In the genomic region with DNA sequence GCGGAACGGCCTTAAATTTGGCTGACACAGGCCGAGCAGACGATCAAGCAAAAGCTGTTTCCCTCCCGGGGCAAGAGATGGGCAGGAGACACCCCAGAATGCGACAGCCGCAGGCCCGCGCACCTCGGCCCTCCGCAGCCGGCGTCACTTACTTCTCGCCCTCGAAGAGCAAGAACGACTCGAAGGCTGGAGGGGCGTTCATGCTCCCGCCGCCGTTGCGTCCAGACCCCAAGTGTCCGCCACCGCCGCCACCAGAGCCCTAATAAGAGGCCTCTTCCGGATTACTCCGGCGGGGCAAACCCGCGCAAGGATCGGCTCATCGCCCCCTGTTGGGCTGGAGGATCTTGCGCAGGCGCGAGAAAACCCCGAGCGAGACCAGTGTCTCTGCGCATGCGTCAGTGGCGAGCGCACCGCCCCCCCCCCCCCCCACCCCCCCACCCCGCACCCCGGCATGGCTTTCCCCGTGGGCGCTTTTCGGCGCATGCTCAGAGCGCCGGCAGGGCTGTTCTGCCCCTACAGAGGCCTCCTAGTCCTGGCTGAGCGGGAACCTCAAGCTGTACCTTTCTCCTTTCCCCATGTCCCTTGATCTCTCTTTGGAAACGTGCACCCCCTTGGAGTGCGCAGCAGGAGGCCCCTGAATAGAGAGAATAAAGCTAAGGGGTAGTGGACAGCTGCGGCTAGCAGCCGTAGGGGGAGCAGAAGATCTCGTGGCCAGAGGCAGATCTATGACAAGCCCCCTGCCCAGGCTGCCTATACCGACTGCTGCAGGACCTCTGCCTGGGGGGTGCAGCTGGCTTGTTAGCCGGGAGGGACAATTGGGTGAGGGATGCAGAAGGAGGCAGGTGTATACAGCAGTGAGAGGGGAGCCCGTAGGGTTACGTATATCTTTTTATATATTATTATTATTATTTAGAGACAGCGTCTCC, we compare ENCODE assay signal across 8 cellular contexts. TPM values are rescaled to one million over a fixed set of nuclear protein-coding genes. Genes with fewer than 3 reads are reported as not detected.
DNase-seq lines count a peak whose midpoint lies in the region; ATAC-seq and TF ChIP-seq lines count a peak whose summit lies in the region.
"Not testable (repeated sequence)": the region's sequence is repeated elsewhere in the genome, so short reads cannot be mapped to it uniquely, and the experiment has no call there.

A gene (minus strand): TSS at position 264 of the 926 bp plus-strand sequence. CDS start 62 bp downstream, at position 202.

- H3K36me3 ChIP-seq in esophagus (ENCODE audit: control insufficient read depth in 2 of 2, insufficient read depth in 2 of 2, low read length in 1 of 2): not testable (repeated sequence)

- H3K4me1 ChIP-seq in esophagus (ENCODE audit: control insufficient read depth in 2 of 2, insufficient read depth in 2 of 2, low read length in 1 of 2): not testable (repeated sequence)

- peak within 1 kb of the TSS; percentile 65 to 77 for H3K4me3 ChIP-seq in esophagus (ENCODE audit: low read depth in 1 of 2, low read length in 2 of 2)

- 0% methylated on average over 41 to 48 of the region's 61 CpGs for WGBS in esophagus, 2 donors

- ATAC-seq in GM19043 (IDR thresholded peaks at IDR 0.05; ENCODE audit: low read depth, unreplicated experiment): peak; percentile 93
- peak; percentile 90 for ATAC-seq in HG03045 (IDR thresholded peaks at IDR 0.05; ENCODE audit: unreplicated experiment)

- not testable (repeated sequence) for H3K27me3 ChIP-seq in esophagus (ENCODE audit: control insufficient read depth in 1 of 2, insufficient read depth in 2 of 2, low read length in 2 of 2)

- H3K27ac ChIP-seq in esophagus (ENCODE audit: low read depth in 2 of 2, low read length in 1 of 2): peak within 1 kb of the TSS in 1 of 2 donors; percentile 85

- peak; percentile 83 for DNase-seq in AG09319 (ENCODE audit: extremely low read depth, low read depth)
- DNase-seq in RPMI8226: peak; percentile 99
- DNase-seq in activated T-helper 1 cell treated with anti-CD3 and anti-CD28 coated beads, Interleukin-2, amount 50 U/mL, for 16 hours (ENCODE audit: low read depth in 1 of 2, low spot score in 1 of 2): peak; percentile 93 to 100
- peak; percentile 97 for DNase-seq in middle frontal gyrus (ENCODE audit: extremely low spot score, low spot score)
- DNase-seq in stimulated activated CD4-positive, alpha-beta T cell treated with anti-CD3 and anti-CD28 coated beads, Interleukin-2, amount 100 ng/mL, for 48 hours: peak; percentile 97 to 100

- TF ChIP-seq CTCF in AG09319 (IDR thresholded peaks at IDR 0.05; ENCODE audit: low read depth, low read length): peak; percentile 41

- H3K9me3 ChIP-seq in esophagus (ENCODE audit: control insufficient read depth in 2 of 2, insufficient read depth in 1 of 2, low read depth in 1 of 2, low read length in 1 of 2): not testable (repeated sequence)

RNA-seq across cellular contexts. Expression of the gene that starts here (rescaled TPM):
- polyA plus RNA-seq in esophagus: 10 to 100 TPM; 39.1 to 71.0 TPM
